In the genomic region with DNA sequence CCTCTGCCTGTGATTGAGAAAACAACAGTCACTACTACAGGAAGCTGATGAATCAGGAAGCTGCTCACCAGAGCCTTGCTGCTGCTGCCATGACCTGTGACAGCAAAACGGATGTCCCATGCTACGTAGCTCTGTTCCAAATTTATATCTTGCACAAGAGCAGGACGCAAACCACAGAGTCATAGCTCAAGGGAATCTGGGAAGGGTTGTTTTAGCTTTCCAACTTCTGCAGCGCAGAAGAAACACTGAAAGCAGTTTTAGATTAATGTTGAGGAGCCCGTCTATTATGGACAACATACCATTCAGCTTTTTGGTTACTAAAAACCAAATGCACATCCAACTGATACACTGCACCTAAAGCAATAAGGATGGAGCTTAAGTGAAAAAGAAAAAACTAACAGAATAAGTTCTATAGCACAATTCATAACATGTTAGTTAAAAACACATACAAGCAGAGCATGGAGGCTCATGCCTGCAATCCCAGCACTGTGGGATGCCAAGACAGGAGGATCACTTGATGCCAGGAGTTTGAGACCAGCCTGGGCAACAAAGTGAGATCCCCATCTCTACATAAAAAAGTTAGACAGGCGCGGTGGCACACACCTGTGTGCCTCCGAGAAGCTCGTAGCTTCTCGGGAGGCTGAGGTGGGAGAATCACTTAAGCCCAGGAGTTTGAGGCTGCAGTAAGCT, we compare ENCODE assay signal across 8 cellular contexts. TPM values are rescaled to one million over a fixed set of nuclear protein-coding genes. Genes with fewer than 3 reads are reported as not detected.
A peak's percentile ranks its signal among the peaks of the same experiment; 100 is the strongest.
DNase-seq lines count a peak whose midpoint lies in the region; ATAC-seq and TF ChIP-seq lines count a peak whose summit lies in the region.

No MANE protein-coding gene starts in this region.

- no peak for ATAC-seq in GM21825 (IDR thresholded peaks at IDR 0.05; ENCODE audit: unreplicated experiment)

- peak overlapping the region; percentile 5 for H3K4me2 ChIP-seq in parathyroid adenoma (ENCODE audit: low read length)

- peak overlapping the region; percentile 6 for H2AFZ ChIP-seq in parathyroid adenoma

- H3K4me1 Mint-ChIP-seq in activated T-helper 1 cell treated with anti-CD3 and anti-CD28 coated beads, Interleukin-12 subunit alpha, Interleukin-12 subunit beta, Interleukin-2, Interleukin-4 antibody, amounts not matched to agents 30 ng/mL and 10 ng/mL and 1 ng/mL, durations not matched to agents 14 hours and 24 hours and 36 hours (ENCODE audit: low read depth): peaks cover 10% of the 10 kb centered on the region

- peak overlapping the region; percentile 70 for H3K27ac ChIP-seq in parathyroid adenoma

- no peak overlapping the region for H3K9ac ChIP-seq in parathyroid adenoma

- no peak overlapping the region for H3K4me3 ChIP-seq in parathyroid adenoma (ENCODE audit: low read depth, low read length)

- DNase-seq in COLO829 (ENCODE audit: low spot score) (peak; percentile 82), NCI-H460 (ENCODE audit: extremely low read depth, low read depth) (peak; percentile 30), foreskin melanocyte (peak; percentile 81), NCI-H187 treated with DMSO at 0.1 percent for 48 hours (lab: John Stamatoyannopoulos, UW) (no peak), NCI-H446 (lab: John Stamatoyannopoulos, UW) (no peak)
- peak; percentile 37 for DNase-seq in activated T-helper 1 cell treated with anti-CD3 and anti-CD28 coated beads, Interleukin-12 subunit alpha, Interleukin-12 subunit beta, Interleukin-2, Interleukin-4 antibody, amounts not matched to agents 30 ng/mL and 10 ng/mL and 1 ng/mL, durations not matched to agents 14 hours and 24 hours and 36 hours (ENCODE audit: low spot score)

- no peaks in the 10 kb centered on the region for H3K9me3 Mint-ChIP-seq in activated T-helper 1 cell treated with anti-CD3 and anti-CD28 coated beads, Interleukin-12 subunit alpha, Interleukin-12 subunit beta, Interleukin-2, Interleukin-4 antibody, amounts not matched to agents 30 ng/mL and 10 ng/mL and 1 ng/mL, durations not matched to agents 14 hours and 24 hours and 36 hours

- H3K36me3 Mint-ChIP-seq in activated T-helper 1 cell treated with anti-CD3 and anti-CD28 coated beads, Interleukin-12 subunit alpha, Interleukin-12 subunit beta, Interleukin-2, Interleukin-4 antibody, amounts not matched to agents 30 ng/mL and 10 ng/mL and 1 ng/mL, durations not matched to agents 14 hours and 24 hours and 36 hours (ENCODE audit: low read depth): no peaks in the 10 kb centered on the region

- H3K9me3 ChIP-seq in parathyroid adenoma (ENCODE audit: control insufficient read depth, low read length): no peaks in the 10 kb centered on the region

- TF ChIP-seq CTCF in parathyroid adenoma (IDR thresholded peaks at IDR 0.05): no peak

- H3K27ac Mint-ChIP-seq in activated T-helper 1 cell treated with anti-CD3 and anti-CD28 coated beads, Interleukin-12 subunit alpha, Interleukin-12 subunit beta, Interleukin-2, Interleukin-4 antibody, amounts not matched to agents 30 ng/mL and 10 ng/mL and 1 ng/mL, durations not matched to agents 14 hours and 24 hours and 36 hours: peak overlapping the region; percentile 37

- no peaks in the 10 kb centered on the region for H3K27me3 ChIP-seq in parathyroid adenoma (ENCODE audit: control insufficient read depth, insufficient read depth, low read length)

- peaks cover 51% of the 10 kb centered on the region for H3K4me1 ChIP-seq in parathyroid adenoma

- intact Hi-C loops in activated T-helper 1 cell treated with anti-CD3 and anti-CD28 coated beads, Interleukin-12 subunit alpha, Interleukin-12 subunit beta, Interleukin-2, Interleukin-4 antibody, amounts not matched to agents 30 ng/mL and 10 ng/mL and 1 ng/mL, durations not matched to agents 14 hours and 24 hours and 36 hours (cut with micrococcal nuclease): no loop called here

- no peaks in the 10 kb centered on the region for H3K79me2 ChIP-seq in parathyroid adenoma

- no peaks in the 10 kb centered on the region for H3K36me3 ChIP-seq in parathyroid adenoma (ENCODE audit: control insufficient read depth, insufficient read depth, low read length)

- H3K27me3 Mint-ChIP-seq in activated T-helper 1 cell treated with anti-CD3 and anti-CD28 coated beads, Interleukin-12 subunit alpha, Interleukin-12 subunit beta, Interleukin-2, Interleukin-4 antibody, amounts not matched to agents 30 ng/mL and 10 ng/mL and 1 ng/mL, durations not matched to agents 14 hours and 24 hours and 36 hours (ENCODE audit: insufficient read depth): peaks cover 5% of the 10 kb centered on the region

- H3K4me3 Mint-ChIP-seq in activated T-helper 1 cell treated with anti-CD3 and anti-CD28 coated beads, Interleukin-12 subunit alpha, Interleukin-12 subunit beta, Interleukin-2, Interleukin-4 antibody, amounts not matched to agents 30 ng/mL and 10 ng/mL and 1 ng/mL, durations not matched to agents 14 hours and 24 hours and 36 hours: no peak overlapping the region

RNA-seq across cellular contexts. Expression of a gene that starts 1.7 kb away (rescaled TPM):
- not detected in 2 replicates for total RNA-seq in NCI-H460 (2014; rRNA removed; shearing (Covaris generic))
- polyA plus RNA-seq in NCI-H460 (2014; cell fraction: nucleus; rRNA removed): not detected in 2 replicates
- total RNA-seq in activated T-helper 1 cell treated with anti-CD3 and anti-CD28 coated beads, Interleukin-12 subunit alpha, Interleukin-12 subunit beta, Interleukin-2, Interleukin-4 antibody, amounts not matched to agents 30 ng/mL and 10 ng/mL and 1 ng/mL, durations not matched to agents 14 hours and 24 hours and 36 hours: not detected in 2 replicates

RNA-seq across cellular contexts. Expression of a gene that starts 21.1 kb away (rescaled TPM):
- not detected in 2 replicates for total RNA-seq in NCI-H460 (2014; rRNA removed; shearing (Covaris generic))
- 0.10 TPM in 1 of 2 replicates, not detected in the other for polyA plus RNA-seq in NCI-H460 (2014; cell fraction: nucleus; rRNA removed)
- not detected in 2 replicates for total RNA-seq in activated T-helper 1 cell treated with anti-CD3 and anti-CD28 coated beads, Interleukin-12 subunit alpha, Interleukin-12 subunit beta, Interleukin-2, Interleukin-4 antibody, amounts not matched to agents 30 ng/mL and 10 ng/mL and 1 ng/mL, durations not matched to agents 14 hours and 24 hours and 36 hours

RNA-seq across cellular contexts. Expression of a gene that starts 37.6 kb away (rescaled TPM):
- 0.06 and 0.10 TPM in 2 replicates for total RNA-seq in NCI-H460 (2014; rRNA removed; shearing (Covaris generic))
- polyA plus RNA-seq in NCI-H460 (2014; cell fraction: nucleus; rRNA removed): 0.14 TPM in 1 of 2 replicates, not detected in the other
- total RNA-seq in activated T-helper 1 cell treated with anti-CD3 and anti-CD28 coated beads, Interleukin-12 subunit alpha, Interleukin-12 subunit beta, Interleukin-2, Interleukin-4 antibody, amounts not matched to agents 30 ng/mL and 10 ng/mL and 1 ng/mL, durations not matched to agents 14 hours and 24 hours and 36 hours: 0.15 and 0.18 TPM in 2 replicates

Comparison
In these comparisons a context has a peak if more than half of its experiments do, and no peak if none do; other contexts are left out.
1. DNase-seq: peak in COLO829 (single experiment), NCI-H460 (single experiment), activated T-helper 1 cell treated with anti-CD3 and anti-CD28 coated beads, Interleukin-12 subunit alpha, Interleukin-12 subunit beta, Interleukin-2, Interleukin-4 antibody, amounts not matched to agents 30 ng/mL and 10 ng/mL and 1 ng/mL, durations not matched to agents 14 hours and 24 hours and 36 hours (single experiment) and foreskin melanocyte (single experiment); none in NCI-H187 treated with DMSO at 0.1 percent for 48 hours (single experiment) and NCI-H446 (0 of 2).